9 cellular contexts compared by ENCODE assay signal in genomic region chr11:12893787-12894672, GRCh38.
A peak's percentile ranks its signal among the peaks of the same experiment; 100 is the strongest.
DNase-seq lines count a peak whose midpoint lies in the region; ATAC-seq, FAIRE-seq and TF ChIP-seq lines count a peak whose summit lies in the region.
"Had no signal": no experiment of that assay in that cellular context is flagged by ENCODE, and none has a peak within 500 bp of the region (broad histone marks: within the 10 kb centered on the region; RNA-seq: fewer than 3 reads in every experiment).

No MANE protein-coding gene starts in this region.

- POLR2A ChIA-PET in T-cell (lab: Charles Lee) = no interaction called here

- H3K4me3 ChIP-seq in cardiac muscle cell (no peak overlapping the region), MG63 (no peak overlapping the region), kidney (ENCODE audit: low read length in 2 of 2) (no peak overlapping the region)

- H3K4me1 Mint-ChIP-seq in T-cell = no peaks in the 10 kb centered on the region
- H3K4me1 Mint-ChIP-seq: naive B cell had no signal

- H3K27me3 ChIP-seq in cardiac muscle cell = no peaks in the 10 kb centered on the region
- no peaks in the 10 kb centered on the region for H3K27me3 ChIP-seq in MG63

- in situ Hi-C loops in T47D (cut with HindIII; ENCODE audit: low pct_unique_long_range_greater_than_20kb, low sequenced_read_pairs) = no loop called here

- peaks cover 18% of the 10 kb centered on the region for H3K4me1 ChIP-seq in cardiac muscle cell (ENCODE audit: low read depth)
- H3K4me1 ChIP-seq in kidney (ENCODE audit: control insufficient read depth in 1 of 2, insufficient read depth in 1 of 2, low read depth in 1 of 2, low read length in 2 of 2) = peaks cover 0 to 5% of the 10 kb centered on the region in 2 donors

- peak; percentile 88 for FAIRE-seq in kidney (lab: Jason Lieb, UNC)

- H3K27ac ChIP-seq in cardiac muscle cell (peak overlapping the region; percentile 34), kidney (ENCODE audit: low read depth in 2 of 2, low read length in 2 of 2) (no peak overlapping the region)

- no peaks in the 10 kb centered on the region for H3K36me3 Mint-ChIP-seq in T-cell
- H3K36me3 Mint-ChIP-seq: naive B cell had no signal

- CTCF ChIA-PET in T-cell (lab: Charles Lee) = interaction anchor here in 1 of 2 donors (0.5 to 0.8 kb wide), 3 partner anchors 17 to 563 kb away, joined by 3 to 5 read pairs (median 4); no protein-coding TSS in a partner anchor

- no peak overlapping the region for H3K9ac ChIP-seq in kidney (ENCODE audit: low read length in 2 of 2)

- TF ChIP-seq CTCF in cardiac muscle cell (IDR thresholded peaks at IDR 0.05; ENCODE audit: low read depth, low read length) (peak; percentile 82), kidney (IDR thresholded peaks at IDR 0.05; ENCODE audit: borderline replicate concordance, extremely low read depth, insufficient read depth) (peak; percentile 77)

- no peak overlapping the region for H3K4me3 Mint-ChIP-seq in T-cell
- H3K4me3 Mint-ChIP-seq: naive B cell had no signal

- H3K9me3 ChIP-seq in cardiac muscle cell (ENCODE audit: low read depth) = no peaks in the 10 kb centered on the region
- no peaks in the 10 kb centered on the region for H3K9me3 ChIP-seq in MG63
- H3K9me3 ChIP-seq in kidney (ENCODE audit: control insufficient read depth in 1 of 2, low read length in 2 of 2) = no peaks in the 10 kb centered on the region

- intact Hi-C loops in Right ventricle myocardium inferior (cut with DNase I) = loop anchor here (2.0 to 10.0 kb wide), 4 partner anchors 149 to 482 kb away; no protein-coding TSS in a partner anchor
- intact Hi-C loops in kidney (cut with DNase I) = loop anchor here (10.0 kb wide), 1 partner anchor 569 kb away; no protein-coding TSS in a partner anchor

- peaks cover 17% of the 10 kb centered on the region in 2 donors for H3K27me3 Mint-ChIP-seq in T-cell

- H3K36me3 ChIP-seq in cardiac muscle cell = no peaks in the 10 kb centered on the region
- peaks cover 80% of the 10 kb centered on the region for H3K36me3 ChIP-seq in MG63
- peaks cover 2 to 8% of the 10 kb centered on the region in 2 donors for H3K36me3 ChIP-seq in kidney (ENCODE audit: control insufficient read depth in 1 of 2, insufficient read depth in 2 of 2, low read length in 2 of 2)

- peak; percentile 63 to 67 for DNase-seq in cardiac muscle cell (ENCODE audit: low read depth in 1 of 2, low spot score in 1 of 2)
- no peak for DNase-seq in Right ventricle myocardium inferior (ENCODE audit: missing footprints)
- peak; percentile 20 for DNase-seq in MG63
- peak in 28 of 34 experiments; percentile 5 to 62 (median 32) for DNase-seq in T-cell
- DNase-seq in T47D (ENCODE audit: low read depth in 1 of 2, low spot score in 1 of 2) = peak; percentile 13 to 57
- no peak for DNase-seq in kidney
- peak; percentile 15 for DNase-seq in stimulated activated CD4-positive, alpha-beta T cell treated with anti-CD3 and anti-CD28 coated beads, Interleukin-2, amount 100 ng/mL, for 4 hours (ENCODE audit: low read depth)
- DNase-seq: naive B cell had no signal

- ATAC-seq in Right ventricle myocardium inferior (no peak), T-cell (replicated peaks in 1 of 4) (peak in 2 of 4 experiments; percentile 35 to 50), GM18519 (IDR thresholded peaks at IDR 0.05; ENCODE audit: low FRiP score, unreplicated experiment) (no peak)

- no peaks in the 10 kb centered on the region for H3K9me3 Mint-ChIP-seq in T-cell
- H3K9me3 Mint-ChIP-seq: naive B cell had no signal

- H3K27ac Mint-ChIP-seq in T-cell = no peak overlapping the region
- H3K27ac Mint-ChIP-seq: naive B cell had no signal

Comparison
In these comparisons a context has a peak if more than half of its experiments do, and no peak if none do; other contexts are left out.
1. DNase-seq: peak in cardiac muscle cell (2 of 2), MG63 (single experiment), T-cell (28 of 34), T47D (2 of 2) and stimulated activated CD4-positive, alpha-beta T cell treated with anti-CD3 and anti-CD28 coated beads, Interleukin-2, amount 100 ng/mL, for 4 hours (single experiment); none in Right ventricle myocardium inferior (single experiment) and kidney (single experiment).